1 cellular context compared by ENCODE assay signal in the genomic region with DNA sequence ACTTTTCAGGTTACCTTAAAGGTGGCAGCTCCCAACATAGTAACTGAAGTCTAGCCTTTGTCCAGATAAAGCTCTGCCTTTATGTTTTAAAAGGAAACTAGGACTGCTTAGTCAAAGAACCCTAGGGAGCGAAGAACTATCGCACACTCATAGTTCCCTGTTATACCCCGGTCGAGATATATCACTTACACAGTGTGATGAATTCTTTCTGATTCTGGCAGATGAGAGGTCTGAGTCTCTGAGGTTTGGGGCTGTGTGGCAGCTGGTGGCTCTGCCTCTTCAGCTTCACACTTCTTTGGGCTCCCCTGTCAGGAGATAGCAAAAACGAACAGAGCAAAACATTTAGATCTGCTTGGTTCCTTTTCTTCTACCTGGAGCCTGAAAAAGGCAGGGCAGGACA.
A peak's percentile ranks its signal among the peaks of the same experiment; 100 is the strongest.
TF ChIP-seq lines count a peak whose summit lies in the region.

No MANE protein-coding gene starts in this region.

TF ChIP-seq in K562, 482 proteins besides CTCF, POLR2A, EP300 and RAD21:
- TF ChIP-seq PTRF (tag; IDR thresholded peaks at IDR 0.05) = no peak
- TF ChIP-seq GTF2A2 (tag; IDR thresholded peaks at IDR 0.05) = 0 out of 2 replicates have a peak, but pooled peaks have one; percentile 22
